Comparison of ENCODE assay signal across 10 cellular contexts in the genomic region with DNA sequence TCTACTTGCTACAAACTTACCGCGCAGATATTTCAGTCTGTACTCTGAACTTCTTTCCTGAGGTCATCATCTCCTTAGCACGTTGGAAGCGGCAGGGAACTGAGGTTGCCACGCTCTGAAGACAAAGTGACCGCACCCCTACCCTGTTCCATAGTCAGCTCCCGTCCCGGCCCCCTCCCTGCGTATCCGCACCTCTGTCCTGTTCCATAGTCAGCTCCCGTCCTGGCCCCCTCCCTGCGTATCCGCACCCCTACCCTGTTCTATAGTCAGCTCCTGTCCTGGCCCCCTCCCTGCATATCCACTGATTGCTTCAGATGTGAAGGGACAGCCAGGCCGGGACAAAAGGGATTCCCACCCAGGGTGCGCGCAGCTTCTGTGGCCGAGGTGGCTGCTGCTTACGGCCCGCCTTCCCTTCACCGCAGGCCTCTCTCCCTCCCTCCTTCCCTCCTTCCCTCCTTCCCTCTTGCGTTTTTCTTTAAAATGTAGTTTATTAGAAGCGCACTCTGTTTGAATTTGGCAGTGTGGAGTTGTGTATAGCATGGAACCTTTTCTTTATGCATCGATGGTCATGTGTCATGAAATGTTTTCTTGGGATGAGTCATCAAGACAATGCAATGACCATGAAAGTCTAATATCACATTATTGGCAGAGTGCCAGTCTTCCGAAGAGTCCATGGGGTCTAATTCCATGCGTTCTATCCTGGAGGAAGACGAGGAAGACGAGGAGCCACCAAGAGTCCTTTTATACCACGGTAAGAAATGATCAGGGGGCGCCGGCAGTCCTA. TPM values are rescaled to one million over a fixed set of nuclear protein-coding genes. Genes with fewer than 3 reads are reported as not detected.
DNase-seq lines count a peak whose midpoint lies in the region; ATAC-seq and TF ChIP-seq lines count a peak whose summit lies in the region.
"Had no signal": no experiment of that assay in that cellular context is flagged by ENCODE, and none has a peak within 500 bp of the region (broad histone marks: within the 10 kb centered on the region; RNA-seq: fewer than 3 reads in every experiment).

No MANE protein-coding gene starts in this region.

- H3K4me3 ChIP-seq in adipocyte (ENCODE audit: low read length) (peak overlapping the region; percentile 73), lower leg skin (ENCODE audit: low read depth, poor library complexity, severe bottlenecking) (no peak overlapping the region)

- peak overlapping the region; percentile 79 to 80 for H3K27ac Mint-ChIP-seq in stimulated activated naive CD8-positive, alpha-beta T cell treated with anti-CD3 and anti-CD28 coated beads, Interleukin-15, amount 100 ng/mL, for 72 hours
- peak overlapping the region in 4 of 10 donors; percentile 20 to 67 (median 60) for H3K27ac Mint-ChIP-seq in naive thymus-derived CD8-positive, alpha-beta T cell
- H3K27ac Mint-ChIP-seq in activated T-cell treated with anti-CD3 and anti-CD28 coated beads, Interleukin-2, amount 50 U/mL, for 72 hours, result no peak overlapping the region

- no peaks in the 10 kb centered on the region for H3K9me3 ChIP-seq in adipocyte (ENCODE audit: control insufficient read depth, low read length)

- H3K4me1 Mint-ChIP-seq in stimulated activated naive CD8-positive, alpha-beta T cell treated with anti-CD3 and anti-CD28 coated beads, Interleukin-15, amount 100 ng/mL, for 72 hours, result peaks cover 46% of the 10 kb centered on the region
- H3K4me1 Mint-ChIP-seq in naive thymus-derived CD8-positive, alpha-beta T cell, result peaks cover 15 to 36% (median 34%) of the 10 kb centered on the region in 4 donors
- peaks cover 37% of the 10 kb centered on the region for H3K4me1 Mint-ChIP-seq in activated T-cell treated with anti-CD3 and anti-CD28 coated beads, Interleukin-2, amount 50 U/mL, for 72 hours (ENCODE audit: low read depth)

- no peak overlapping the region for H3K4me3 Mint-ChIP-seq in stimulated activated naive CD8-positive, alpha-beta T cell treated with anti-CD3 and anti-CD28 coated beads, Interleukin-15, amount 100 ng/mL, for 72 hours
- H3K4me3 Mint-ChIP-seq in naive thymus-derived CD8-positive, alpha-beta T cell, result peak overlapping the region in 1 of 10 donors; percentile 30
- H3K4me3 Mint-ChIP-seq in activated T-cell treated with anti-CD3 and anti-CD28 coated beads, Interleukin-2, amount 50 U/mL, for 72 hours, result peak overlapping the region in 1 of 2 donors; percentile 13
- H3K4me3 Mint-ChIP-seq: activated CD8-positive, alpha-beta T cell treated with anti-CD3 and anti-CD28 coated beads for 36 hours had no signal

- H3K27me3 Mint-ChIP-seq in stimulated activated naive CD8-positive, alpha-beta T cell treated with anti-CD3 and anti-CD28 coated beads, Interleukin-15, amount 100 ng/mL, for 72 hours, result no peaks in the 10 kb centered on the region
- no peaks in the 10 kb centered on the region for H3K27me3 Mint-ChIP-seq in naive thymus-derived CD8-positive, alpha-beta T cell
- no peaks in the 10 kb centered on the region for H3K27me3 Mint-ChIP-seq in activated T-cell treated with anti-CD3 and anti-CD28 coated beads, Interleukin-2, amount 50 U/mL, for 72 hours (ENCODE audit: low read depth)
- H3K27me3 Mint-ChIP-seq: activated CD8-positive, alpha-beta T cell treated with anti-CD3 and anti-CD28 coated beads for 36 hours had no signal

- intact Hi-C loops in lower leg skin (cut with DNase I; ENCODE audit: low total_unique reads), result no loop called here

- TF ChIP-seq POLR2A in lower leg skin (IDR thresholded peaks at IDR 0.05), result no peak

- H3K9ac ChIP-seq in adipocyte (ENCODE audit: low read length), result peak overlapping the region; percentile 73

- H3K27me3 ChIP-seq in adipocyte (replicated peaks; ENCODE audit: control insufficient read depth, insufficient read depth, low read length), result no peaks in the 10 kb centered on the region

- POLR2A ChIA-PET in naive thymus-derived CD8-positive, alpha-beta T cell (lab: Charles Lee), result no interaction called here

- 66 to 72% methylated on average over 30 of the region's 30 CpGs for WGBS in lower leg skin, 2 donors

- H3K36me3 Mint-ChIP-seq in naive thymus-derived CD8-positive, alpha-beta T cell, result peaks cover 0 to 53% (median 22%) of the 10 kb centered on the region in 3 donors
- peaks cover 3 to 10% of the 10 kb centered on the region in 2 donors for H3K36me3 Mint-ChIP-seq in activated T-cell treated with anti-CD3 and anti-CD28 coated beads, Interleukin-2, amount 50 U/mL, for 72 hours (ENCODE audit: insufficient read depth in 2 of 2)

- no peak for ATAC-seq in stimulated activated naive CD8-positive, alpha-beta T cell treated with anti-CD3 and anti-CD28 coated beads, Interleukin-15, amount 100 ng/mL, for 72 hours
- ATAC-seq in naive thymus-derived CD8-positive, alpha-beta T cell, result no peak
- ATAC-seq in activated T-cell treated with anti-CD3 and anti-CD28 coated beads, Interleukin-2, amount 50 U/mL, for 72 hours (replicated peaks in 1 of 2), result no peak
- ATAC-seq: activated CD8-positive, alpha-beta T cell treated with anti-CD3 and anti-CD28 coated beads for 36 hours had no signal

- peak; percentile 13 for DNase-seq in H4 (ENCODE audit: low spot score)
- DNase-seq in adipocyte (ENCODE audit: low read depth), result peak; percentile 76
- DNase-seq in glomerular visceral epithelial cell (ENCODE audit: extremely low spot score), result peak; percentile 95
- DNase-seq in stimulated activated naive CD8-positive, alpha-beta T cell treated with anti-CD3 and anti-CD28 coated beads, Interleukin-15, amount 100 ng/mL, for 72 hours, result no peak
- DNase-seq in naive thymus-derived CD8-positive, alpha-beta T cell, result no peak
- DNase-seq in lower leg skin (ENCODE audit: low spot score in 2 of 2), result no peak
- no peak for DNase-seq in activated T-cell treated with anti-CD3 and anti-CD28 coated beads, Interleukin-2, amount 50 U/mL, for 72 hours
- DNase-seq in NCI-H146 treated with DMSO at 0.1 percent for 48 hours (lab: John Stamatoyannopoulos, UW; ENCODE audit: unreplicated experiment), result no peak
- DNase-seq: activated CD8-positive, alpha-beta T cell treated with anti-CD3 and anti-CD28 coated beads for 36 hours; NCI-H748 treated with DMSO at 0.1 percent for 48 hours had no signal

- peaks cover 30% of the 10 kb centered on the region for H3K4me1 ChIP-seq in adipocyte (ENCODE audit: control insufficient read depth, insufficient read depth, low read length)

- no peaks in the 10 kb centered on the region for H3K9me3 Mint-ChIP-seq in stimulated activated naive CD8-positive, alpha-beta T cell treated with anti-CD3 and anti-CD28 coated beads, Interleukin-15, amount 100 ng/mL, for 72 hours
- no peaks in the 10 kb centered on the region for H3K9me3 Mint-ChIP-seq in naive thymus-derived CD8-positive, alpha-beta T cell
- H3K9me3 Mint-ChIP-seq in activated T-cell treated with anti-CD3 and anti-CD28 coated beads, Interleukin-2, amount 50 U/mL, for 72 hours, result no peaks in the 10 kb centered on the region
- H3K9me3 Mint-ChIP-seq: activated CD8-positive, alpha-beta T cell treated with anti-CD3 and anti-CD28 coated beads for 36 hours had no signal

- peaks cover 47% of the 10 kb centered on the region for H3K36me3 ChIP-seq in adipocyte (ENCODE audit: control insufficient read depth, insufficient read depth, low read length, severe bottlenecking)

- TF ChIP-seq CTCF in lower leg skin (IDR thresholded peaks at IDR 0.05), result no peak

RNA-seq across cellular contexts. Expression of a gene that starts 21.9 kb away (rescaled TPM):
- total RNA-seq in H4 (2014; rRNA removed; shearing (Covaris generic)), result 67.9 and 87.2 TPM in 2 replicates
- 10 to 100 TPM; 65.3 to 74.3 TPM for total RNA-seq in naive thymus-derived CD8-positive, alpha-beta T cell
- polyA plus RNA-seq in naive thymus-derived CD8-positive, alpha-beta T cell, result 100 to 1,000 TPM; 211 to 233 (median 215) TPM
- total RNA-seq in lower leg skin, result 100 to 1,000 TPM; 108 to 217 (median 128) TPM
- total RNA-seq in activated T-cell treated with anti-CD3 and anti-CD28 coated beads, Interleukin-2, amount 50 U/mL, for 72 hours, result 100 to 1,000 TPM in 1 of 2 donors, 10 to 100 TPM in 1; 96.5 to 107 TPM

RNA-seq across cellular contexts. Expression of a gene that starts 39.5 kb away (rescaled TPM):
- 15.5 and 18.9 TPM in 2 replicates for total RNA-seq in H4 (2014; rRNA removed; shearing (Covaris generic))
- total RNA-seq in naive thymus-derived CD8-positive, alpha-beta T cell, result 10 to 100 TPM; 14.0 to 18.0 TPM
- polyA plus RNA-seq in naive thymus-derived CD8-positive, alpha-beta T cell, result 10 to 100 TPM; 29.4 to 33.6 (median 30.7) TPM
- total RNA-seq in lower leg skin, result 10 to 100 TPM; 33.8 to 72.0 (median 46.0) TPM
- total RNA-seq in activated T-cell treated with anti-CD3 and anti-CD28 coated beads, Interleukin-2, amount 50 U/mL, for 72 hours, result 10 to 100 TPM; 13.6 to 17.7 TPM

RNA-seq across cellular contexts. Expression of a gene that starts 45.6 kb away (rescaled TPM):
- total RNA-seq in H4 (2014; rRNA removed; shearing (Covaris generic)), result 47.6 and 59.4 TPM in 2 replicates
- 100 to 1,000 TPM; 166 TPM for total RNA-seq in naive thymus-derived CD8-positive, alpha-beta T cell
- 1 to 10 TPM; 5.9 to 8.5 (median 7.5) TPM for polyA plus RNA-seq in naive thymus-derived CD8-positive, alpha-beta T cell
- 10 to 100 TPM; 28.6 to 60.5 (median 48.2) TPM for total RNA-seq in lower leg skin
- total RNA-seq in activated T-cell treated with anti-CD3 and anti-CD28 coated beads, Interleukin-2, amount 50 U/mL, for 72 hours, result 100 to 1,000 TPM; 219 to 252 TPM

Comparison
In these comparisons a context has a peak if more than half of its experiments do, and no peak if none do; other contexts are left out.
1. DNase-seq: peak in H4 (single experiment), adipocyte (single experiment) and glomerular visceral epithelial cell (single experiment); none in stimulated activated naive CD8-positive, alpha-beta T cell treated with anti-CD3 and anti-CD28 coated beads, Interleukin-15, amount 100 ng/mL, for 72 hours (0 of 2), naive thymus-derived CD8-positive, alpha-beta T cell (0 of 10), lower leg skin (0 of 2), activated T-cell treated with anti-CD3 and anti-CD28 coated beads, Interleukin-2, amount 50 U/mL, for 72 hours (0 of 2) and NCI-H146 treated with DMSO at 0.1 percent for 48 hours (single experiment).